17 cellular contexts compared by ENCODE assay signal in genomic region chr10:79055892-79056291, GRCh38. TPM values are rescaled to one million over a fixed set of nuclear protein-coding genes. Genes with fewer than 3 reads are reported as not detected.
DNase-seq lines count a peak whose midpoint lies in the region; ATAC-seq and TF ChIP-seq lines count a peak whose summit lies in the region.
"Had no signal": no experiment of that assay in that cellular context is flagged by ENCODE, and none has a peak within 500 bp of the region (broad histone marks: within the 10 kb centered on the region; RNA-seq: fewer than 3 reads in every experiment).

No MANE protein-coding gene starts in this region.

- no peak overlapping the region for H3K9ac ChIP-seq in SK-N-SH

- H3K4me3 Mint-ChIP-seq in chondrocyte (ENCODE audit: unreplicated experiment) (no peak overlapping the region), nephron progenitor cell (no peak overlapping the region)
- H3K4me3 Mint-ChIP-seq: B cell had no signal

- H3K27me3 ChIP-seq in SK-N-SH (ENCODE audit: insufficient read depth) (no peaks in the 10 kb centered on the region), stomach (no peaks in the 10 kb centered on the region)

- no peaks in the 10 kb centered on the region for H4K20me1 ChIP-seq in SK-N-SH (ENCODE audit: insufficient read depth)

- TF ChIP-seq RAD21 in SK-N-SH (IDR thresholded peaks at IDR 0.05; ENCODE audit: low read length) = no peak

- H3K79me2 ChIP-seq in SK-N-SH (ENCODE audit: insufficient read depth) = no peaks in the 10 kb centered on the region

- 76% methylated on average over 4 of the region's 4 CpGs for WGBS in SK-N-SH (ENCODE audit: low lambda C conversion rate)
- WGBS in stomach, 5 donors = 82 to 95% (median 89%) methylated on average over 4 of the region's 4 CpGs

- H3K4me2 ChIP-seq in SK-N-SH = no peak overlapping the region

- TF ChIP-seq CTCF in SK-N-SH (IDR thresholded peaks at IDR 0.05) = no peak
- no peak for TF ChIP-seq CTCF in chondrocyte (IDR thresholded peaks at IDR 0.05)
- no peak for TF ChIP-seq CTCF in stomach (IDR thresholded peaks at IDR 0.05)
- no peak for TF ChIP-seq CTCF in nephron progenitor cell (IDR thresholded peaks at IDR 0.05)

- H3K27me3 Mint-ChIP-seq in chondrocyte (ENCODE audit: low read depth) (peaks cover 5% of the 10 kb centered on the region), nephron progenitor cell (ENCODE audit: low read depth, poor library complexity) (peaks cover 10% of the 10 kb centered on the region)
- H3K27me3 Mint-ChIP-seq: CD4-positive, alpha-beta memory T cell had no signal

- no peak overlapping the region for H3K27ac Mint-ChIP-seq in chondrocyte (ENCODE audit: unreplicated experiment)
- no peak overlapping the region for H3K27ac Mint-ChIP-seq in nephron progenitor cell
- H3K27ac Mint-ChIP-seq: B cell had no signal

- TF ChIP-seq EP300 in SK-N-SH (IDR thresholded peaks at IDR 0.05; ENCODE audit: borderline replicate concordance in 1 of 2, low read depth in 1 of 2, low read length in 1 of 2) (no peak), stomach (IDR thresholded peaks at IDR 0.05) (no peak)

- POLR2A ChIA-PET in SK-N-SH (lab: Yijun Ruan, JAX) = no interaction called here

- intact Hi-C loops in stomach (cut with DNase I; ENCODE audit: low total_unique reads) = no loop called here

- no peaks in the 10 kb centered on the region for H3F3A ChIP-seq in SK-N-SH (replicated peaks; ENCODE audit: insufficient read depth)

- no peaks in the 10 kb centered on the region for H3K9me3 Mint-ChIP-seq in chondrocyte (ENCODE audit: low read depth)
- no peaks in the 10 kb centered on the region for H3K9me3 Mint-ChIP-seq in nephron progenitor cell
- H3K9me3 Mint-ChIP-seq: CD4-positive, alpha-beta memory T cell had no signal

- H3K9me3 ChIP-seq in SK-N-SH = no peaks in the 10 kb centered on the region
- no peaks in the 10 kb centered on the region for H3K9me3 ChIP-seq in stomach

- H3K4me1 ChIP-seq in SK-N-SH (ENCODE audit: control insufficient read depth in 1 of 2, insufficient read depth in 2 of 2, low read depth in 1 of 2, low read length in 1 of 2) = peaks cover 1 to 27% of the 10 kb centered on the region in 2 experiments; a peak in 1 of 4 replicates
- H3K4me1 ChIP-seq in stomach = peaks cover 48 to 86% (median 64%) of the 10 kb centered on the region in 4 donors

- no peak overlapping the region for H3K4me3 ChIP-seq in SK-N-SH (ENCODE audit: low read depth in 2 of 2, low read length in 1 of 2)
- H3K4me3 ChIP-seq in stomach = no peak overlapping the region

- H3K9me2 ChIP-seq in SK-N-SH = no peaks in the 10 kb centered on the region

- H3K36me3 Mint-ChIP-seq in chondrocyte (ENCODE audit: low read depth) (no peaks in the 10 kb centered on the region), nephron progenitor cell (ENCODE audit: low read depth) (no peaks in the 10 kb centered on the region)
- H3K36me3 Mint-ChIP-seq: CD4-positive, alpha-beta memory T cell had no signal

- TF ChIP-seq POLR2A in stomach (IDR thresholded peaks at IDR 0.05) = no peak

- H3K4me1 Mint-ChIP-seq in chondrocyte (ENCODE audit: low read depth) = peaks cover 6% of the 10 kb centered on the region
- peaks cover 46% of the 10 kb centered on the region for H3K4me1 Mint-ChIP-seq in nephron progenitor cell
- H3K4me1 Mint-ChIP-seq: B cell had no signal

- no peak for ATAC-seq in SK-N-SH treated with all-trans-retinoic acid at 6 μM for 48 hours

- H3K36me3 ChIP-seq in SK-N-SH (replicated peaks in 1 of 2; ENCODE audit: control insufficient read depth in 1 of 2, insufficient read depth in 2 of 2, low read length in 1 of 2) (no peaks in the 10 kb centered on the region), stomach (no peaks in the 10 kb centered on the region)

- H2AFZ ChIP-seq in SK-N-SH (ENCODE audit: low read depth) = no peak overlapping the region

- no peak overlapping the region for H3K27ac ChIP-seq in SK-N-SH (ENCODE audit: low read depth in 2 of 2, low read length in 1 of 2)
- H3K27ac ChIP-seq in stomach = peak overlapping the region in 4 of 5 donors; percentile 70 to 85 (median 77)
- H3K27ac ChIP-seq: 22Rv1 had no signal

- DNase-seq in SK-N-SH (peak; percentile 11), chondrocyte (ENCODE audit: low spot score) (peak; percentile 25), mesenteric fat pad (ENCODE audit: low spot score) (peak; percentile 76), stomach (peak; percentile 20), globus pallidus (ENCODE audit: low spot score) (no peak), nephron progenitor cell (no peak), NCI-H146 (lab: John Stamatoyannopoulos, UW) (no peak)
- DNase-seq: Calu3; CD4-positive, alpha-beta memory T cell; DMS53; KBM-7; NCI-H1436 treated with DMSO at 0.1 percent for 48 hours; NCI-H2081 treated with DMSO at 0.1 percent for 48 hours; NCI-H524 had no signal

- CTCF ChIA-PET in SK-N-SH (lab: Yijun Ruan, JAX) = interaction anchor here (0.6 kb wide), 1 partner anchor 8 kb away, joined by 4 read pairs; no protein-coding TSS in a partner anchor

TF ChIP-seq in SK-N-SH, 30 proteins besides CTCF, POLR2A, EP300 and RAD21 (continues in another document):
- no peak for TF ChIP-seq TEAD4 (IDR thresholded peaks at IDR 0.05; ENCODE audit: borderline replicate concordance, insufficient read depth)
- TF ChIP-seq EZH2phosphoT487 (IDR thresholded peaks at IDR 0.05; ENCODE audit: borderline replicate concordance, low read depth) = no peak
- TF ChIP-seq IRF3 (IDR thresholded peaks at IDR 0.05; ENCODE audit: low read depth, low read length) = no peak
- no peak for TF ChIP-seq CHD2 (IDR thresholded peaks at IDR 0.05; ENCODE audit: low read length, partially characterized antibody)
- no peak for TF ChIP-seq USF1 (IDR thresholded peaks at IDR 0.05; ENCODE audit: borderline replicate concordance, low read depth)
- no peak for TF ChIP-seq RXRA (IDR thresholded peaks at IDR 0.05; ENCODE audit: borderline replicate concordance, low read depth)
- TF ChIP-seq RFX5 (IDR thresholded peaks at IDR 0.05; ENCODE audit: low read length) = no peak
- TF ChIP-seq FOXM1 (IDR thresholded peaks at IDR 0.05; ENCODE audit: low read depth) = no peak

TF ChIP-seq in SK-N-SH treated with all-trans-retinoic acid at 6 μM for 48 hours, 23 proteins besides CTCF, POLR2A, EP300 and RAD21:
- TF ChIP-seq SNAI2 (CRISPR knock-in tag; IDR thresholded peaks at IDR 0.05) (no peak), PPARA (CRISPR knock-in tag; IDR thresholded peaks at IDR 0.05; ENCODE audit: borderline replicate concordance) (no peak), GLIS3 (CRISPR knock-in tag; IDR thresholded peaks at IDR 0.05) (no peak), ZNF8 (CRISPR knock-in tag; IDR thresholded peaks at IDR 0.05) (no peak), ZFP3 (CRISPR knock-in tag; IDR thresholded peaks at IDR 0.05) (no peak), ZC3H10 (CRISPR knock-in tag; IDR thresholded peaks at IDR 0.05) (no peak), ZFP30 (CRISPR knock-in tag; IDR thresholded peaks at IDR 0.05) (no peak)

RNA-seq across cellular contexts. Expression of gene ZMIZ1, which starts 12.9 kb away (rescaled TPM):
- polyA plus RNA-seq in SK-N-SH (2012; rRNA removed) (6.6 and 23.5 TPM in 2 replicates), stomach (10 to 100 TPM; 17.7 to 20.2 (median 18.2) TPM)
- 13.6 and 23.5 TPM in 2 replicates for polyA plus RNA-seq in SK-N-SH (2012; cell fraction: cytosol; rRNA removed)
- polyA plus RNA-seq in SK-N-SH (2012; cell fraction: nucleus; rRNA removed) = 39.0 and 44.8 TPM in 2 replicates
- total RNA-seq in chondrocyte (46.2 to 74.6 TPM (median 48.7 TPM) in 3 replicates), mesenteric fat pad (81.1 TPM), stomach (100 to 1,000 TPM in 1 of 5 donors, 10 to 100 TPM in 4; 25.9 to 103 (median 67.7) TPM)

Comparison
In these comparisons a context has a peak if more than half of its experiments do, and no peak if none do; other contexts are left out.
1. DNase-seq: peak in SK-N-SH (single experiment), chondrocyte (single experiment), mesenteric fat pad (single experiment) and stomach (single experiment); none in globus pallidus (single experiment), nephron progenitor cell (single experiment) and NCI-H146 (single experiment).
2. H3K27ac ChIP-seq: peak in stomach (4 of 5); none in SK-N-SH (0 of 2).